Comparison of ENCODE assay signal across 26 cellular contexts in the genomic region with DNA sequence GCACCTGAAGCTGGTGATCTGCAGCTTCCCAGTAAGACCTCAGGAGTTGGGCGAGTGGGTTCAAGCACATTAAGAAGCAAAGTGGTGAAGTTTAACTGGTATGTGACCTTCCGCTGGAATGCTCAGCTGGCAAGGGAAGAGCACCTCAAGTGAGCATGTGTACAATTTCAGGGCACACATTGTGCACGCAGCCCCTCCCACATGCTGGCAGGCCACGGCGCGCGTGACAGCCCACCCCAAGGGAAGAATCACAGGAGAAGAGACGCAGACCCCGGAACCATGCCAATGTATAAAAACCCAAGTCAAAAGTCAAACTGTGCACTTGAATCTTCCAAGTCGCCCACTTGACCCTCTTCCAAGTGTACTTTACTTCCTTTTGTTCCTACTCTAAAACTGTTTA.
"Had no signal": no experiment of that assay in that cellular context is flagged by ENCODE, and none has a peak within 500 bp of the region (broad histone marks: within the 10 kb centered on the region; RNA-seq: fewer than 3 reads in every experiment).

No MANE protein-coding gene starts in this region.

- H3K27ac ChIP-seq: brain microvascular endothelial cell, coronary artery, dorsolateral prefrontal cortex, WERI-Rb-1 had no signal

- DNase-seq: activated B cell treated with CpG ODN at 0.5 μM for 24 hours; activated CD4-positive, alpha-beta T cell treated with anti-CD3 and anti-CD28 coated beads for 48 hours; activated CD4-positive, alpha-beta T cell treated with anti-CD3 and anti-CD28 coated beads, Interleukin-2, amount 50 U/mL, for 1 hour; activated CD4-positive, alpha-beta T cell treated with anti-CD3 and anti-CD28 coated beads, Interleukin-2, amount 50 U/mL, for 48 hours; activated CD8-positive, alpha-beta memory T cell treated with anti-CD3 and anti-CD28 coated beads for 24 hours; activated CD8-positive, alpha-beta T cell treated with anti-CD3 and anti-CD28 coated beads for 36 hours; activated effector memory CD4-positive, alpha-beta T cell treated with Interleukin-2 at 50 U/mL for 16 hours; activated gamma-delta T cell treated with Interleukin-2 at 50 U/mL for 16 hours; activated naive CD4-positive, alpha-beta T cell treated with anti-CD3 and anti-CD28 coated beads, Interleukin-2, amount 50 U/mL, for 16 hours; activated naive CD4-positive, alpha-beta T cell treated with Interleukin-2 at 50 U/mL for 16 hours; activated T-cell treated with anti-CD3 and anti-CD28 coated beads, Interleukin-2, amount 50 U/mL, for 4 hours; amniotic stem cell; anterior cingulate cortex; brain microvascular endothelial cell; effector memory CD4-positive, alpha-beta T cell; endodermal cell; foreskin fibroblast; T-helper 1 cell; T-helper 17 cell; T1000; WERI-Rb-1 had no signal

- H3K4me3 ChIP-seq: coronary artery, dorsolateral prefrontal cortex had no signal

- H3K36me3 ChIP-seq: brain microvascular endothelial cell, WERI-Rb-1 had no signal

- ATAC-seq: activated CD4-positive, CD25-positive, alpha-beta regulatory T cell treated with anti-CD3 and anti-CD28 coated beads, Interleukin-2, amount 50 U/mL, for 24 hours; activated CD8-positive, alpha-beta T cell treated with anti-CD3 and anti-CD28 coated beads for 36 hours; activated T-cell treated with anti-CD3 and anti-CD28 coated beads, Interleukin-2, amount 50 U/mL, for 4 hours; activated T-helper 17 cell treated with anti-CD3 and anti-CD28 coated beads, Interleukin-2, amount 50 U/mL, for 72 hours; esophagus mucosa; T-helper 17 cell had no signal

- H3K27me3 ChIP-seq: brain microvascular endothelial cell had no signal
